In the genomic region with DNA sequence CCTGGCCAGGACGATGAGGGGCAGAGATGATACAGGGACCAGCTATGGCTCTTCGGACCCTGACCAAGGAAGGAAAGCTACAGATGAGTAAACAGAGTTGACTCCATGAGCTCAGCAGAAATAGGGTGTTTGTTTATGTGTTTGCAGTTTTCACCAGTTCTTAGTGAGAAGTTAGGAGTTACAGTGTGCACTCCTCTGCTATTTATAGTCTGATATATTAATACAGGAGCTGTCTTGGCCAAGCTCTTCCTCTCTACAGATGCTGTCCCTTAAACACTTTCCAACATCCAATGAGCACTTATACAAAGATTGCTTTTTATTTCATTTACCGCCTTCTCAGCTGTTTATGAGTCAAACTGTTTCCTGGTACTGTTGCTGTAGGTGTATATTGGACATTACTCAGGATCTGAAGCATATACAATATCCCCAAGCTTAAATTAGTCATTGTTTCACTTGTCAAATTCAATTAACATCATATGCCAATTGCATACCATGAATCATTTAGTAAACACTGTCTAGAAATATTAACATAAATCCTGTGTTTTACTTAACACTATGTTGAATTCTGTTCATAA, we compare ENCODE assay signal across 26 cellular contexts.
DNase-seq lines count a peak whose midpoint lies in the region; ATAC-seq, FAIRE-seq and TF ChIP-seq lines count a peak whose summit lies in the region.
"Had no signal": no experiment of that assay in that cellular context is flagged by ENCODE, and none has a peak within 500 bp of the region (broad histone marks: within the 10 kb centered on the region; RNA-seq: fewer than 3 reads in every experiment).

No MANE protein-coding gene starts in this region.

- CTCF ChIA-PET in Calu3 (lab: Charles Lee): interaction anchor here (0.6 kb wide), 1 partner anchor 206 kb away, joined by 3 read pairs; no protein-coding TSS in a partner anchor

- H3K4me2 ChIP-seq in hepatocyte: no peak overlapping the region

- H3K4me1 ChIP-seq in hepatocyte (ENCODE audit: insufficient read depth): no peaks in the 10 kb centered on the region
- H3K4me1 ChIP-seq: suprapubic skin, upper lobe of right lung had no signal

- BruUV-seq in Calu3 (replicated peaks; lab: Mats Ljungman, UMichigan): no TSS peak

- H3K36me3 ChIP-seq in bronchial epithelial cell (ENCODE audit: control insufficient read depth, insufficient read depth, low read length) (no peaks in the 10 kb centered on the region), hepatocyte (replicated peaks; ENCODE audit: insufficient read depth, low read depth) (no peaks in the 10 kb centered on the region)
- H3K36me3 ChIP-seq: cardiac muscle cell, suprapubic skin, upper lobe of right lung had no signal

- FAIRE-seq in bronchial epithelial cell (lab: Jason Lieb, UNC): no peak
- FAIRE-seq: GM12891 had no signal

- peak; percentile 20 for DNase-seq in AG09319 (ENCODE audit: extremely low read depth, low read depth)
- DNase-seq in Calu3: no peak
- peak; percentile 86 for DNase-seq in bronchial epithelial cell (ENCODE audit: low read depth)
- DNase-seq in iris pigment epithelial cell (ENCODE audit: low read depth): peak; percentile 44
- no peak for DNase-seq in hepatocyte (ENCODE audit: low spot score)
- DNase-seq: activated CD4-positive, alpha-beta T cell treated with anti-CD3 and anti-CD28 coated beads, Interleukin-2, amount 10 ng/mL, durations not matched to agents 24 days and 14 days; activated naive CD4-positive, alpha-beta T cell; activated T-cell treated with anti-CD3 and anti-CD28 coated beads, Interleukin-2, amount 50 U/mL, for 4 hours; CD4-positive, CD25-positive, alpha-beta regulatory T cell; cortex of kidney; H7; IMR-90; NCI-H187; NCI-H2171; NCI-H510A; nephron progenitor cell; stimulated activated CD4-positive, alpha-beta T cell treated with anti-CD3 and anti-CD28 coated beads, Interleukin-4, amount 100 ng/mL, for 24 hours; upper lobe of right lung had no signal

- H3K4me1 Mint-ChIP-seq in Calu3 (ENCODE audit: low read depth, unreplicated experiment): peaks cover 11% of the 10 kb centered on the region
- H3K4me1 Mint-ChIP-seq: CD4-positive, CD25-positive, alpha-beta regulatory T cell; nephron progenitor cell; stimulated activated memory B cell treated with anti-CD40 and anti-IgM and Interleukin-4, amounts not matched to agents 10 μg/mL and 1 μg/mL and 100 μg/mL, for 72 hours had no signal

- intact Hi-C loops in Calu3 (cut with micrococcal nuclease; ENCODE audit: unreplicated experiment): no loop called here

- H3K27me3 ChIP-seq in bronchial epithelial cell (ENCODE audit: control insufficient read depth, insufficient read depth, low read length): no peaks in the 10 kb centered on the region
- H3K27me3 ChIP-seq in hepatocyte: no peaks in the 10 kb centered on the region
- H3K27me3 ChIP-seq: cardiac muscle cell, suprapubic skin, upper lobe of right lung had no signal

- no peaks in the 10 kb centered on the region for H4K20me1 ChIP-seq in hepatocyte (ENCODE audit: insufficient read depth, poor library complexity, severe bottlenecking)

- H3K4me3 Mint-ChIP-seq in Calu3 (ENCODE audit: low read depth, unreplicated experiment): no peak overlapping the region
- H3K4me3 Mint-ChIP-seq: activated CD4-positive, alpha-beta T cell treated with anti-CD3 and anti-CD28 coated beads, Interleukin-2, amount 10 ng/mL, durations not matched to agents 24 days and 14 days; activated T-cell treated with anti-CD3 and anti-CD28 coated beads, Interleukin-2, amount 50 U/mL, for 4 hours; CD4-positive, CD25-positive, alpha-beta regulatory T cell; nephron progenitor cell; stimulated activated memory B cell treated with anti-CD40 and anti-IgM and Interleukin-4, amounts not matched to agents 10 μg/mL and 1 μg/mL and 100 μg/mL, for 72 hours had no signal

- H3K9me2 ChIP-seq in hepatocyte (replicated peaks; ENCODE audit: insufficient read depth): no peaks in the 10 kb centered on the region

- no peak overlapping the region for H2AFZ ChIP-seq in hepatocyte

- H3K4me3 ChIP-seq in bronchial epithelial cell (ENCODE audit: low read depth, low read length) (no peak overlapping the region), hepatocyte (no peak overlapping the region)
- H3K4me3 ChIP-seq: cardiac muscle cell, suprapubic skin, upper lobe of right lung had no signal

- no peak overlapping the region for H3K27ac ChIP-seq in hepatocyte
- H3K27ac ChIP-seq: cardiac muscle cell, suprapubic skin, upper lobe of right lung, VCaP had no signal

- no peak for TF ChIP-seq CTCF in AG09319 (IDR thresholded peaks at IDR 0.05; ENCODE audit: low read depth, low read length)
- TF ChIP-seq CTCF in Calu3 (IDR thresholded peaks at IDR 0.05; ENCODE audit: unreplicated experiment): no peak
- no peak for TF ChIP-seq CTCF in bronchial epithelial cell (IDR thresholded peaks at IDR 0.05; ENCODE audit: insufficient read depth, low read length, severe bottlenecking)
- no peak for TF ChIP-seq CTCF in hepatocyte (IDR thresholded peaks at IDR 0.05; ENCODE audit: poor library complexity)

- peaks cover 5% of the 10 kb centered on the region for H3K9me3 Mint-ChIP-seq in Calu3 (ENCODE audit: low read depth, unreplicated experiment)
- H3K9me3 Mint-ChIP-seq: stimulated activated memory B cell treated with anti-CD40 and anti-IgM and Interleukin-4, amounts not matched to agents 10 μg/mL and 1 μg/mL and 100 μg/mL, for 72 hours had no signal

- H3K79me2 ChIP-seq in hepatocyte: no peaks in the 10 kb centered on the region

- H3K27me3 Mint-ChIP-seq in Calu3 (ENCODE audit: unreplicated experiment): no peaks in the 10 kb centered on the region
- H3K27me3 Mint-ChIP-seq: activated CD4-positive, alpha-beta T cell treated with anti-CD3 and anti-CD28 coated beads, Interleukin-2, amount 10 ng/mL, durations not matched to agents 24 days and 14 days; CD4-positive, CD25-positive, alpha-beta regulatory T cell; stimulated activated memory B cell treated with anti-CD40 and anti-IgM and Interleukin-4, amounts not matched to agents 10 μg/mL and 1 μg/mL and 100 μg/mL, for 72 hours had no signal

- 91% methylated on average over 3 of the region's 3 CpGs for WGBS in hepatocyte (ENCODE audit: low lambda C conversion rate, missing lambda C conversion rate)

- H3K27ac Mint-ChIP-seq in Calu3 (ENCODE audit: unreplicated experiment): peak overlapping the region; percentile 64
- H3K27ac Mint-ChIP-seq: activated CD4-positive, alpha-beta T cell treated with anti-CD3 and anti-CD28 coated beads, Interleukin-2, amount 10 ng/mL, durations not matched to agents 24 days and 14 days; CD4-positive, CD25-positive, alpha-beta regulatory T cell; nephron progenitor cell; stimulated activated memory B cell treated with anti-CD40 and anti-IgM and Interleukin-4, amounts not matched to agents 10 μg/mL and 1 μg/mL and 100 μg/mL, for 72 hours had no signal

- H3K9me3 ChIP-seq in hepatocyte (ENCODE audit: low read depth): no peaks in the 10 kb centered on the region
- H3K9me3 ChIP-seq: suprapubic skin, upper lobe of right lung had no signal

- ATAC-seq in GM19324 (IDR thresholded peaks at IDR 0.05; ENCODE audit: low FRiP score, unreplicated experiment): no peak
- ATAC-seq in GM21619 (IDR thresholded peaks at IDR 0.05; ENCODE audit: unreplicated experiment): no peak
- ATAC-seq: activated T-cell treated with anti-CD3 and anti-CD28 coated beads, Interleukin-2, amount 50 U/mL, for 4 hours; sciatic nerve; stimulated activated memory B cell treated with anti-CD40 and anti-IgM and Interleukin-4, amounts not matched to agents 10 μg/mL and 1 μg/mL and 100 μg/mL, for 72 hours; upper lobe of right lung had no signal

- H3K36me3 Mint-ChIP-seq in Calu3 (ENCODE audit: insufficient read depth, unreplicated experiment): no peaks in the 10 kb centered on the region
- H3K36me3 Mint-ChIP-seq: CD4-positive, CD25-positive, alpha-beta regulatory T cell; stimulated activated memory B cell treated with anti-CD40 and anti-IgM and Interleukin-4, amounts not matched to agents 10 μg/mL and 1 μg/mL and 100 μg/mL, for 72 hours had no signal

Comparison
In these comparisons a context has a peak if more than half of its experiments do, and no peak if none do; other contexts are left out.
1. DNase-seq: peak in AG09319 (single experiment), bronchial epithelial cell (single experiment) and iris pigment epithelial cell (single experiment); none in Calu3 (single experiment) and hepatocyte (single experiment).